Comparison of ENCODE assay signal across 11 cellular contexts in genomic region chr1:61746768-61747167, GRCh38. TPM values are rescaled to one million over a fixed set of nuclear protein-coding genes. Genes with fewer than 3 reads are reported as not detected.
DNase-seq lines count a peak whose midpoint lies in the region; ATAC-seq and TF ChIP-seq lines count a peak whose summit lies in the region.
"Had no signal": no experiment of that assay in that cellular context is flagged by ENCODE, and none has a peak within 500 bp of the region (broad histone marks: within the 10 kb centered on the region; RNA-seq: fewer than 3 reads in every experiment).

No MANE protein-coding gene starts in this region.

- no peaks in the 10 kb centered on the region for H3K9me2 ChIP-seq in hepatocyte (replicated peaks; ENCODE audit: insufficient read depth)

- H3K4me1 ChIP-seq in ascending aorta (peaks cover 0 to 21% of the 10 kb centered on the region in 2 donors), hepatocyte (ENCODE audit: insufficient read depth) (peaks cover 27% of the 10 kb centered on the region)

- peak overlapping the region; percentile 6 for H3K27ac Mint-ChIP-seq in stimulated activated memory B cell treated with anti-CD40 and anti-IgM and Interleukin-4, amounts not matched to agents 10 μg/mL and 1 μg/mL and 100 μg/mL, for 72 hours
- peak overlapping the region in 1 of 10 donors; percentile 0 for H3K27ac Mint-ChIP-seq in naive thymus-derived CD8-positive, alpha-beta T cell

- H3K4me2 ChIP-seq in hepatocyte, result peak overlapping the region; percentile 44

- no peaks in the 10 kb centered on the region for H3K9me3 Mint-ChIP-seq in stimulated activated memory B cell treated with anti-CD40 and anti-IgM and Interleukin-4, amounts not matched to agents 10 μg/mL and 1 μg/mL and 100 μg/mL, for 72 hours
- no peaks in the 10 kb centered on the region for H3K9me3 Mint-ChIP-seq in naive thymus-derived CD8-positive, alpha-beta T cell

- H3K27me3 ChIP-seq in ascending aorta (no peaks in the 10 kb centered on the region), hepatocyte (no peaks in the 10 kb centered on the region), MG63 (no peaks in the 10 kb centered on the region)
- H3K27me3 ChIP-seq: heart left ventricle had no signal

- H3K9me3 ChIP-seq in ascending aorta (no peaks in the 10 kb centered on the region), hepatocyte (ENCODE audit: low read depth) (no peaks in the 10 kb centered on the region), MG63 (no peaks in the 10 kb centered on the region)
- H3K9me3 ChIP-seq: heart left ventricle had no signal

- WGBS in hepatocyte (ENCODE audit: low lambda C conversion rate, missing lambda C conversion rate), result 36% methylated on average over 1 of the region's 1 CpG

- H3K4me3 ChIP-seq in ascending aorta (no peak overlapping the region), hepatocyte (no peak overlapping the region), MG63 (no peak overlapping the region)
- H3K4me3 ChIP-seq: heart left ventricle had no signal

- no peak for ATAC-seq in stimulated activated memory B cell treated with anti-CD40 and anti-IgM and Interleukin-4, amounts not matched to agents 10 μg/mL and 1 μg/mL and 100 μg/mL, for 72 hours
- ATAC-seq in naive thymus-derived CD8-positive, alpha-beta T cell, result no peak
- no peak for ATAC-seq in GM21576 (IDR thresholded peaks at IDR 0.05; ENCODE audit: unreplicated experiment)
- ATAC-seq: heart left ventricle had no signal

- DNase-seq in DMS 273 (lab: John Stamatoyannopoulos, UW; ENCODE audit: unreplicated experiment) (peak; percentile 19), DMS 273 treated with DMSO at 0.1 percent for 48 hours (lab: John Stamatoyannopoulos, UW) (no peak), ascending aorta (ENCODE audit: low spot score in 2 of 2) (no peak), hepatocyte (ENCODE audit: low spot score) (peak; percentile 19), MG63 (no peak)
- no peak for DNase-seq in naive thymus-derived CD8-positive, alpha-beta T cell
- DNase-seq: 8988T, heart left ventricle, NCI-H345 had no signal

- no peaks in the 10 kb centered on the region for H3K27me3 Mint-ChIP-seq in stimulated activated memory B cell treated with anti-CD40 and anti-IgM and Interleukin-4, amounts not matched to agents 10 μg/mL and 1 μg/mL and 100 μg/mL, for 72 hours
- no peaks in the 10 kb centered on the region for H3K27me3 Mint-ChIP-seq in naive thymus-derived CD8-positive, alpha-beta T cell

- peak overlapping the region; percentile 46 to 71 for H3K27ac ChIP-seq in ascending aorta
- no peak overlapping the region for H3K27ac ChIP-seq in hepatocyte

- H4K20me1 ChIP-seq in hepatocyte (ENCODE audit: insufficient read depth, poor library complexity, severe bottlenecking), result no peaks in the 10 kb centered on the region

- TF ChIP-seq CTCF in ascending aorta (IDR thresholded peaks at IDR 0.05) (no peak), hepatocyte (IDR thresholded peaks at IDR 0.05; ENCODE audit: poor library complexity) (no peak)

- peaks cover 81% of the 10 kb centered on the region for H3K79me2 ChIP-seq in hepatocyte

- no peak overlapping the region for H3K4me3 Mint-ChIP-seq in stimulated activated memory B cell treated with anti-CD40 and anti-IgM and Interleukin-4, amounts not matched to agents 10 μg/mL and 1 μg/mL and 100 μg/mL, for 72 hours
- no peak overlapping the region for H3K4me3 Mint-ChIP-seq in naive thymus-derived CD8-positive, alpha-beta T cell

- peaks cover 30% of the 10 kb centered on the region for H3K4me1 Mint-ChIP-seq in stimulated activated memory B cell treated with anti-CD40 and anti-IgM and Interleukin-4, amounts not matched to agents 10 μg/mL and 1 μg/mL and 100 μg/mL, for 72 hours
- peaks cover 13 to 38% (median 20%) of the 10 kb centered on the region in 4 donors for H3K4me1 Mint-ChIP-seq in naive thymus-derived CD8-positive, alpha-beta T cell

- POLR2A ChIA-PET in naive thymus-derived CD8-positive, alpha-beta T cell (lab: Charles Lee), result no interaction called here

- no peaks in the 10 kb centered on the region for H3K36me3 Mint-ChIP-seq in stimulated activated memory B cell treated with anti-CD40 and anti-IgM and Interleukin-4, amounts not matched to agents 10 μg/mL and 1 μg/mL and 100 μg/mL, for 72 hours
- H3K36me3 Mint-ChIP-seq in naive thymus-derived CD8-positive, alpha-beta T cell, result peaks cover 0 to 3% (median 0%) of the 10 kb centered on the region in 3 donors

- H3K36me3 ChIP-seq in ascending aorta (no peaks in the 10 kb centered on the region), hepatocyte (replicated peaks; ENCODE audit: insufficient read depth, low read depth) (no peaks in the 10 kb centered on the region), MG63 (no peaks in the 10 kb centered on the region)
- H3K36me3 ChIP-seq: heart left ventricle had no signal

- H2AFZ ChIP-seq in hepatocyte, result no peak overlapping the region

- intact Hi-C loops in ascending aorta (cut with DNase I), result no loop called here

RNA-seq across cellular contexts. Expression of gene PATJ, which starts 4.5 kb away (rescaled TPM):
- total RNA-seq in ascending aorta, result 26.7 TPM
- total RNA-seq in hepatocyte, result 43.1 and 44.8 TPM in 2 replicates
- polyA plus RNA-seq in hepatocyte, result 20.0 and 21.4 TPM in 2 replicates
- 2.6 and 3.0 TPM in 2 replicates for total RNA-seq in MG63 (2014; rRNA removed; shearing (Covaris generic); ENCODE audit: low replicate concordance)
- total RNA-seq in naive thymus-derived CD8-positive, alpha-beta T cell, result 10 to 100 TPM; 33.2 to 33.8 TPM
- polyA plus RNA-seq in naive thymus-derived CD8-positive, alpha-beta T cell, result 10 to 100 TPM; 13.4 to 17.5 (median 17.3) TPM

RNA-seq across cellular contexts. Expression of gene TM2D1, which starts 21.8 kb away (rescaled TPM):
- total RNA-seq in ascending aorta (43.2 TPM), hepatocyte (101 and 109 TPM in 2 replicates)
- 91.3 TPM in 2 replicates for polyA plus RNA-seq in hepatocyte
- 16.5 and 37.7 TPM in 2 replicates for total RNA-seq in MG63 (2014; rRNA removed; shearing (Covaris generic); ENCODE audit: low replicate concordance)
- total RNA-seq in naive thymus-derived CD8-positive, alpha-beta T cell, result 10 to 100 TPM; 46.9 to 47.3 TPM
- 10 to 100 TPM; 27.7 to 37.9 (median 32.1) TPM for polyA plus RNA-seq in naive thymus-derived CD8-positive, alpha-beta T cell

Comparison
In these comparisons a context has a peak if more than half of its experiments do, and no peak if none do; other contexts are left out.
1. DNase-seq: peak in DMS 273 (single experiment) and hepatocyte (single experiment); none in DMS 273 treated with DMSO at 0.1 percent for 48 hours (single experiment), ascending aorta (0 of 2), MG63 (single experiment) and naive thymus-derived CD8-positive, alpha-beta T cell (0 of 10).